8 cellular contexts compared by ENCODE assay signal in genomic region chr17:48541036-48541573, GRCh38. TPM values are rescaled to one million over a fixed set of nuclear protein-coding genes. Genes with fewer than 3 reads are reported as not detected.
DNase-seq lines count a peak whose midpoint lies in the region; TF ChIP-seq lines count a peak whose summit lies in the region.
"Had no signal": no experiment of that assay in that cellular context is flagged by ENCODE, and none has a peak within 500 bp of the region (broad histone marks: within the 10 kb centered on the region; RNA-seq: fewer than 3 reads in every experiment).

No MANE protein-coding gene starts in this region.

- TF ChIP-seq CTCF in AG04450 (IDR thresholded peaks at IDR 0.05; ENCODE audit: low read depth, low read length) (no peak), RWPE1 (conservative IDR thresholded peaks at IDR 0.05; ENCODE audit: low read depth) (no peak)

- H3K36me3 Mint-ChIP-seq in activated T-cell treated with anti-CD3 and anti-CD28 coated beads, Interleukin-2, amount 50 U/mL, for 24 hours (ENCODE audit: low read depth): peaks cover 13% of the 10 kb centered on the region

- peaks cover 32% of the 10 kb centered on the region for H3K27me3 Mint-ChIP-seq in activated T-cell treated with anti-CD3 and anti-CD28 coated beads, Interleukin-2, amount 50 U/mL, for 24 hours

- no peak for DNase-seq in AG04450 (ENCODE audit: low read depth, low spot score)
- DNase-seq in activated T-cell treated with anti-CD3 and anti-CD28 coated beads, Interleukin-2, amount 50 U/mL, for 24 hours: peak; percentile 48
- DNase-seq in left kidney (ENCODE audit: low read depth, low spot score): peak; percentile 70
- DNase-seq in cerebellar nuclear complex (lab: John Stamatoyannopoulos, UW): no peak
- DNase-seq in mesenteric fat pad (ENCODE audit: low spot score): no peak
- DNase-seq in RWPE1 (ENCODE audit: low spot score): no peak
- DNase-seq: NCI-H510A had no signal

- H3K27ac ChIP-seq in AG04450 (ENCODE audit: low read depth, low read length) (peak overlapping the region; percentile 96), RWPE1 (no peak overlapping the region)

- no peaks in the 10 kb centered on the region for H3K9me3 Mint-ChIP-seq in activated T-cell treated with anti-CD3 and anti-CD28 coated beads, Interleukin-2, amount 50 U/mL, for 24 hours

- CTCF ChIA-PET in AG04450 (lab: Charles Lee): interaction anchor here (0.7 to 2.3 kb wide), 4 partner anchors 19 to 189 kb away, joined by 3 to 16 read pairs (median 10); no protein-coding TSS in a partner anchor
- CTCF ChIA-PET in RWPE1 (lab: Yijun Ruan, JAX): no interaction called here

- H3K27me3 ChIP-seq in AG04450 (ENCODE audit: control insufficient read depth, insufficient read depth, low read length): no peaks in the 10 kb centered on the region

- H3K4me1 Mint-ChIP-seq in activated T-cell treated with anti-CD3 and anti-CD28 coated beads, Interleukin-2, amount 50 U/mL, for 24 hours (ENCODE audit: low read depth): peaks cover 39% of the 10 kb centered on the region

- H3K27ac Mint-ChIP-seq in activated T-cell treated with anti-CD3 and anti-CD28 coated beads, Interleukin-2, amount 50 U/mL, for 24 hours: peak overlapping the region; percentile 97

- peak overlapping the region; percentile 87 for H3K4me3 ChIP-seq in AG04450 (ENCODE audit: low read depth, low read length)

- no peaks in the 10 kb centered on the region; the same call in 1 of the 2 replicates for H3K9me3 ChIP-seq in AG04450 (ENCODE audit: control insufficient read depth, insufficient read depth, low read length)

- peak overlapping the region; percentile 91 for H3K4me3 Mint-ChIP-seq in activated T-cell treated with anti-CD3 and anti-CD28 coated beads, Interleukin-2, amount 50 U/mL, for 24 hours

- POLR2A ChIA-PET in AG04450 (lab: Yijun Ruan, JAX) (interaction anchor here (0.6 to 1.9 kb wide), 14 partner anchors 11 to 189 kb away, joined by 3 to 14 read pairs (median 5); partner anchors contain the start of gene HOXB5), RWPE1 (lab: Yijun Ruan, JAX; ENCODE audit: low non-redundant PET) (no interaction called here)

RNA-seq across cellular contexts. Expression of gene HOXB2, which starts 3.8 kb away (rescaled TPM):
- polyA plus RNA-seq in AG04450 (2011; rRNA removed): 16.3 and 17.9 TPM in 2 replicates
- polyA minus RNA-seq in AG04450 (2011; rRNA and poly(A)+ RNA removed): 7.4 and 10.2 TPM in 2 replicates
- 19.3 TPM for total RNA-seq in mesenteric fat pad

RNA-seq across cellular contexts. Expression of gene HOXB1, which starts 10.3 kb away (rescaled TPM):
- not detected in 2 replicates for polyA plus RNA-seq in AG04450 (2011; rRNA removed)
- polyA minus RNA-seq in AG04450 (2011; rRNA and poly(A)+ RNA removed): not detected in 2 replicates
- not detected for total RNA-seq in mesenteric fat pad
- total RNA-seq: left cardiac atrium had no signal

RNA-seq across cellular contexts. Expression of gene HOXB4, which starts 37.0 kb away (rescaled TPM):
- polyA plus RNA-seq in AG04450 (2011; rRNA removed): 5.8 and 6.1 TPM in 2 replicates
- 8.2 and 9.9 TPM in 2 replicates for polyA minus RNA-seq in AG04450 (2011; rRNA and poly(A)+ RNA removed)
- 5.7 TPM for total RNA-seq in mesenteric fat pad

RNA-seq across cellular contexts. Expression of gene HOXB3, which starts 48.9 kb away (rescaled TPM):
- 28.3 and 33.0 TPM in 2 replicates for polyA plus RNA-seq in AG04450 (2011; rRNA removed)
- polyA minus RNA-seq in AG04450 (2011; rRNA and poly(A)+ RNA removed): 12.3 and 12.5 TPM in 2 replicates
- 12.6 TPM for total RNA-seq in mesenteric fat pad

RNA-seq across cellular contexts. Expression of gene HOXB5, which starts 52.5 kb away (rescaled TPM):
- polyA plus RNA-seq in AG04450 (2011; rRNA removed): 9.4 and 9.8 TPM in 2 replicates
- polyA minus RNA-seq in AG04450 (2011; rRNA and poly(A)+ RNA removed): 4.2 and 4.4 TPM in 2 replicates
- total RNA-seq in mesenteric fat pad: 2.0 TPM

Comparison
In these comparisons a context has a peak if more than half of its experiments do, and no peak if none do; other contexts are left out.
1. DNase-seq: peak in activated T-cell treated with anti-CD3 and anti-CD28 coated beads, Interleukin-2, amount 50 U/mL, for 24 hours (single experiment) and left kidney (single experiment); none in AG04450 (single experiment), cerebellar nuclear complex (0 of 2), mesenteric fat pad (single experiment) and RWPE1 (single experiment).